In genomic region chr17:27514595-27515413, GRCh38 we compare ENCODE assay signal across 12 cellular contexts.
"Had no signal": no experiment of that assay in that cellular context is flagged by ENCODE, and none has a peak within 500 bp of the region (broad histone marks: within the 10 kb centered on the region; RNA-seq: fewer than 3 reads in every experiment).

No MANE protein-coding gene starts in this region.

- H3K9me3 ChIP-seq: left ventricle myocardium inferior, testis had no signal

- DNase-seq: activated B cell treated with CpG ODN at 0.5 μM for 24 hours; activated CD4-positive, alpha-beta T cell treated with anti-CD3 and anti-CD28 coated beads, Interleukin-2, amount 50 U/mL, for 1 hour; activated naive CD4-positive, alpha-beta T cell treated with anti-CD3 and anti-CD28 coated beads, Interleukin-2, amount 10 ng/mL, durations not matched to agents 7 days and 5 days; activated T-cell treated with anti-CD3 and anti-CD28 coated beads for 4 hours; endodermal cell; left ventricle myocardium inferior; stimulated activated CD4-positive, alpha-beta T cell treated with anti-CD3 and anti-CD28 coated beads, Interleukin-2, amount 100 ng/mL, for 48 hours; stimulated activated naive CD4-positive, alpha-beta T cell treated with Interleukin-2 at 50 U/mL for 16 hours; T-helper 17 cell; testis had no signal

- H3K27me3 ChIP-seq: testis had no signal

- H3K4me3 ChIP-seq: left ventricle myocardium inferior, testis had no signal

- H3K4me1 ChIP-seq: testis had no signal

- H3K9ac ChIP-seq: parathyroid adenoma had no signal

- H3K36me3 ChIP-seq: left ventricle myocardium inferior had no signal

- H2AFZ ChIP-seq: parathyroid adenoma had no signal

- H3K27ac ChIP-seq: left ventricle myocardium inferior, parathyroid adenoma, testis had no signal

- ATAC-seq: activated T-helper 17 cell treated with anti-CD3 and anti-CD28 coated beads, Interleukin-2, amount 50 U/mL, for 72 hours; T-helper 17 cell had no signal
